In the genomic region with DNA sequence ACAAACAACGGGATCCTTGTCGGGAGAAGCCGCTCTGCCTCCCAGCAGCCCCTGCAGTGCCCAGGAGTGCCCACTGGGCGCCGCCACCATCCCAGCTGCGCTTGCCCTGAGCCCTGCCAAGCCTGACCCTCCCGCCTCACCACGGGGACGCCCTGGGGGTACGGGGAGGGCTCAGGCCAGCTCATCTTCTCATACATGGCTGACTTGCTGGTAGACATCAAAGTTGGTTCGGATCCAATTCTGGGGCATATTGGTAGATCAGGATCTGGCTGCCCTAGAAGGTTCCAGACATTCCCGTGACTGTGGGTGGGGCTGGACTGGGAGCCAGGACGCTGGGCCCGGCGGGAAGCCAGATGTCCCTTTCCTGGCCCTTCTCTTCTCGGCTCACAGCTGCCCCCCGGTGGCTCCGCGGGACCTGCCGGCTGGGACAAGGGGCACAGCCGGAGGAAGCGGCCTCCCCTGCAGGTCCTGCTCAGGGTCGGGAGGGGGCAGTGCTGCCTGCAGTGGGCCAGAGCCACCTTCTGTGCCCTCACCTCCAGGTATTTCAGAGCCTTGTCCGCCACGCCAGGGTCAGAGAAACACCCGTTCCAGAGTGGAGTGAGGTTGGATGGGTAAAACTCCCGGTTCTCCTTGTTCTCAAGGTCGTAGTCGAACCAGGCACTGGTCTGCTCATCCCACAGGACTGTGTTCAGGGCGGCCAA, we compare ENCODE assay signal across 8 cellular contexts. TPM values are rescaled to one million over a fixed set of nuclear protein-coding genes. Genes with fewer than 3 reads are reported as not detected.
DNase-seq lines count a peak whose midpoint lies in the region; ATAC-seq and TF ChIP-seq lines count a peak whose summit lies in the region.

No MANE protein-coding gene starts in this region.

- no peaks in the 10 kb centered on the region for H3K27me3 ChIP-seq in smooth muscle cell (ENCODE audit: low read depth)

- DNase-seq in SIG-M5 treated with dmso at 0.1 percent for 504 hours (lab: John Stamatoyannopoulos, UW; ENCODE audit: unreplicated experiment) (peak; percentile 81), SIG-M5 (lab: John Stamatoyannopoulos, UW) (no peak), NCI-H2171 treated with DMSO at 0.1 percent for 48 hours (lab: John Stamatoyannopoulos, UW) (peak; percentile 79), WTC11 (ENCODE audit: low spot score) (peak; percentile 96), cardiac fibroblast (ENCODE audit: low read depth in 2 of 2) (peak; percentile 93 to 95), inferior parietal cortex (ENCODE audit: extremely low spot score) (peak; percentile 82), smooth muscle cell (lab: John Stamatoyannopoulos, UW; ENCODE audit: unreplicated experiment) (peak; percentile 97)

- peak overlapping the region; percentile 41; the same call in 1 of the 2 replicates for H3K27ac Mint-ChIP-seq in WTC11

- H3K9me3 ChIP-seq in smooth muscle cell (replicated peaks; ENCODE audit: low read depth), result no peaks in the 10 kb centered on the region

- no peak overlapping the region for H3K9ac ChIP-seq in smooth muscle cell (ENCODE audit: low read depth)

- no peak overlapping the region for H3K27ac ChIP-seq in smooth muscle cell (ENCODE audit: low read depth)

- H3K4me1 Mint-ChIP-seq in WTC11, result peaks cover 42% of the 10 kb centered on the region

- peak overlapping the region; percentile 59 for H2AFZ ChIP-seq in smooth muscle cell (ENCODE audit: low read depth)

- peak; percentile 81 for TF ChIP-seq CTCF in WTC11 (IDR thresholded peaks at IDR 0.05)
- TF ChIP-seq CTCF in cardiac fibroblast (IDR thresholded peaks at IDR 0.05; ENCODE audit: low read depth, low read length), result peak; percentile 92
- peak; percentile 65 for TF ChIP-seq CTCF in smooth muscle cell (IDR thresholded peaks at IDR 0.05; ENCODE audit: borderline replicate concordance, insufficient read depth, poor library complexity, severe bottlenecking)

- H3K4me2 ChIP-seq in smooth muscle cell, result peak overlapping the region; percentile 93

- ATAC-seq in HG03103 (IDR thresholded peaks at IDR 0.05; ENCODE audit: low read depth, unreplicated experiment) (peak; percentile 78), WTC11 (peak; percentile 86)

- peak overlapping the region; percentile 34 to 37 for H3K4me3 ChIP-seq in cardiac fibroblast (replicated peaks in 1 of 2; ENCODE audit: low read depth in 2 of 2, low read length in 2 of 2)
- H3K4me3 ChIP-seq in smooth muscle cell, result peak overlapping the region; percentile 51

- no peaks in the 10 kb centered on the region for H3K4me1 ChIP-seq in smooth muscle cell (ENCODE audit: low read depth)

- H3K36me3 Mint-ChIP-seq in WTC11, result no peaks in the 10 kb centered on the region

- H3K79me2 ChIP-seq in smooth muscle cell (ENCODE audit: low read depth), result no peaks in the 10 kb centered on the region

- peaks cover 5% of the 10 kb centered on the region for H3K9me3 Mint-ChIP-seq in WTC11

- 7% methylated on average over 30 of the region's 30 CpGs for WGBS in smooth muscle cell (ENCODE audit: low lambda C conversion rate)

- H3K4me3 Mint-ChIP-seq in WTC11, result peak overlapping the region; percentile 56

- CTCF ChIA-PET in WTC11 (lab: Charles Lee), result interaction anchor here (0.5 to 3.1 kb wide), 66 partner anchors 10 to 656 kb away, joined by 3 to 63 read pairs (median 5); a partner anchor contains a TSS

- no peaks in the 10 kb centered on the region for H3K36me3 ChIP-seq in smooth muscle cell (ENCODE audit: low read depth)

- peaks cover 14% of the 10 kb centered on the region; the same call in 1 of the 2 replicates for H3K27me3 Mint-ChIP-seq in WTC11 (ENCODE audit: low read depth)

- H4K20me1 ChIP-seq in smooth muscle cell (ENCODE audit: low read depth), result no peaks in the 10 kb centered on the region

- no peaks in the 10 kb centered on the region for H3F3A ChIP-seq in smooth muscle cell (ENCODE audit: low read depth)

- POLR2A ChIA-PET in WTC11 (lab: Charles Lee), result interaction anchor here (0.6 to 1.6 kb wide), 6 partner anchors 25 to 240 kb away, joined by 3 to 8 read pairs (median 4); a partner anchor contains a TSS

TF ChIP-seq in WTC11, 78 proteins besides CTCF, POLR2A, EP300 and RAD21 (continues in another document):
- TF ChIP-seq ZNF671 (CRISPR knock-in tag; IDR thresholded peaks at IDR 0.05) (no peak), SMAD3 (CRISPR knock-in tag; IDR thresholded peaks at IDR 0.05; ENCODE audit: borderline replicate concordance) (no peak), NFE2L1 (CRISPR knock-in tag; IDR thresholded peaks at IDR 0.05) (no peak), ETV6 (CRISPR knock-in tag; IDR thresholded peaks at IDR 0.05) (peak; percentile 92; the same call in 1 of the 2 replicates), SP1 (CRISPR knock-in tag; conservative IDR thresholded peaks at IDR 0.05) (peak; percentile 46), SOX15 (CRISPR knock-in tag; IDR thresholded peaks at IDR 0.05) (no peak), IRF2 (CRISPR knock-in tag; IDR thresholded peaks at IDR 0.05; ENCODE audit: borderline replicate concordance, low read depth) (no peak), GTF2I (CRISPR knock-in tag; conservative IDR thresholded peaks at IDR 0.05) (no peak), CREM (CRISPR knock-in tag; IDR thresholded peaks at IDR 0.05) (no peak), NFATC4 (CRISPR knock-in tag; IDR thresholded peaks at IDR 0.05) (no peak), MYBL2 (CRISPR knock-in tag; IDR thresholded peaks at IDR 0.05) (no peak), TEAD1 (CRISPR knock-in tag; IDR thresholded peaks at IDR 0.05) (no peak), CREB1 (CRISPR knock-in tag; IDR thresholded peaks at IDR 0.05) (peak; percentile 49; the same call in 1 of the 2 replicates), ZNF219 (CRISPR knock-in tag; IDR thresholded peaks at IDR 0.05; ENCODE audit: borderline replicate concordance) (no peak), FOXK1 (CRISPR knock-in tag; IDR thresholded peaks at IDR 0.05) (peak; percentile 35), JUN (CRISPR knock-in tag; IDR thresholded peaks at IDR 0.05) (no peak)
- TF ChIP-seq, protein P1, sequence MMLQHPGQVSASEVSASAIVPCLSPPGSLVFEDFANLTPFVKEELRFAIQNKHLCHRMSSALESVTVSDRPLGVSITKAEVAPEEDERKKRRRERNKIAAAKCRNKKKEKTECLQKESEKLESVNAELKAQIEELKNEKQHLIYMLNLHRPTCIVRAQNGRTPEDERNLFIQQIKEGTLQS (CRISPR knock-in tag; conservative IDR thresholded peaks at IDR 0.05), result no peak
- TF ChIP-seq, protein P2, sequence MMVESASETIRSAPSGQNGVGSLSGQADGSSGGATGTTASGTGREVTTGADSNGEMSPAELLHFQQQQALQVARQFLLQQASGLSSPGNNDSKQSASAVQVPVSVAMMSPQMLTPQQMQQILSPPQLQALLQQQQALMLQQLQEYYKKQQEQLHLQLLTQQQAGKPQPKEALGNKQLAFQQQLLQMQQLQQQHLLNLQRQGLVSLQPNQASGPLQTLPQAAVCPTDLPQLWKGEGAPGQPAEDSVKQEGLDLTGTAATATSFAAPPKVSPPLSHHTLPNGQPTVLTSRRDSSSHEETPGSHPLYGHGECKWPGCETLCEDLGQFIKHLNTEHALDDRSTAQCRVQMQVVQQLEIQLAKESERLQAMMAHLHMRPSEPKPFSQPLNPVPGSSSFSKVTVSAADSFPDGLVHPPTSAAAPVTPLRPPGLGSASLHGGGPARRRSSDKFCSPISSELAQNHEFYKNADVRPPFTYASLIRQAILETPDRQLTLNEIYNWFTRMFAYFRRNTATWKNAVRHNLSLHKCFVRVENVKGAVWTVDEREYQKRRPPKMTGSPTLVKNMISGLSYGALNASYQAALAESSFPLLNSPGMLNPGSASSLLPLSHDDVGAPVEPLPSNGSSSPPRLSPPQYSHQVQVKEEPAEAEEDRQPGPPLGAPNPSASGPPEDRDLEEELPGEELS (CRISPR knock-in tag; IDR thresholded peaks at IDR 0.05), result 0 out of 2 replicates have a peak, but pooled peaks have one; percentile 22
- TF ChIP-seq, protein P3, sequence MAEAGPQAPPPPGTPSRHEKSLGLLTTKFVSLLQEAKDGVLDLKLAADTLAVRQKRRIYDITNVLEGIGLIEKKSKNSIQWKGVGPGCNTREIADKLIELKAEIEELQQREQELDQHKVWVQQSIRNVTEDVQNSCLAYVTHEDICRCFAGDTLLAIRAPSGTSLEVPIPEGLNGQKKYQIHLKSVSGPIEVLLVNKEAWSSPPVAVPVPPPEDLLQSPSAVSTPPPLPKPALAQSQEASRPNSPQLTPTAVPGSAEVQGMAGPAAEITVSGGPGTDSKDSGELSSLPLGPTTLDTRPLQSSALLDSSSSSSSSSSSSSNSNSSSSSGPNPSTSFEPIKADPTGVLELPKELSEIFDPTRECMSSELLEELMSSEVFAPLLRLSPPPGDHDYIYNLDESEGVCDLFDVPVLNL (CRISPR knock-in tag; IDR thresholded peaks at IDR 0.05; ENCODE audit: borderline replicate concordance, low read depth), result no peak
- TF ChIP-seq, protein P4, sequence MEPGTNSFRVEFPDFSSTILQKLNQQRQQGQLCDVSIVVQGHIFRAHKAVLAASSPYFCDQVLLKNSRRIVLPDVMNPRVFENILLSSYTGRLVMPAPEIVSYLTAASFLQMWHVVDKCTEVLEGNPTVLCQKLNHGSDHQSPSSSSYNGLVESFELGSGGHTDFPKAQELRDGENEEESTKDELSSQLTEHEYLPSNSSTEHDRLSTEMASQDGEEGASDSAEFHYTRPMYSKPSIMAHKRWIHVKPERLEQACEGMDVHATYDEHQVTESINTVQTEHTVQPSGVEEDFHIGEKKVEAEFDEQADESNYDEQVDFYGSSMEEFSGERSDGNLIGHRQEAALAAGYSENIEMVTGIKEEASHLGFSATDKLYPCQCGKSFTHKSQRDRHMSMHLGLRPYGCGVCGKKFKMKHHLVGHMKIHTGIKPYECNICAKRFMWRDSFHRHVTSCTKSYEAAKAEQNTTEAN (CRISPR knock-in tag; IDR thresholded peaks at IDR 0.05), result no peak; the same call in 1 of the 2 replicates
- TF ChIP-seq, protein P5, sequence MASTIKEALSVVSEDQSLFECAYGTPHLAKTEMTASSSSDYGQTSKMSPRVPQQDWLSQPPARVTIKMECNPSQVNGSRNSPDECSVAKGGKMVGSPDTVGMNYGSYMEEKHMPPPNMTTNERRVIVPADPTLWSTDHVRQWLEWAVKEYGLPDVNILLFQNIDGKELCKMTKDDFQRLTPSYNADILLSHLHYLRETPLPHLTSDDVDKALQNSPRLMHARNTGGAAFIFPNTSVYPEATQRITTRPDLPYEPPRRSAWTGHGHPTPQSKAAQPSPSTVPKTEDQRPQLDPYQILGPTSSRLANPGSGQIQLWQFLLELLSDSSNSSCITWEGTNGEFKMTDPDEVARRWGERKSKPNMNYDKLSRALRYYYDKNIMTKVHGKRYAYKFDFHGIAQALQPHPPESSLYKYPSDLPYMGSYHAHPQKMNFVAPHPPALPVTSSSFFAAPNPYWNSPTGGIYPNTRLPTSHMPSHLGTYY (CRISPR knock-in tag; IDR thresholded peaks at IDR 0.05), result no peak
- TF ChIP-seq, protein P6, sequence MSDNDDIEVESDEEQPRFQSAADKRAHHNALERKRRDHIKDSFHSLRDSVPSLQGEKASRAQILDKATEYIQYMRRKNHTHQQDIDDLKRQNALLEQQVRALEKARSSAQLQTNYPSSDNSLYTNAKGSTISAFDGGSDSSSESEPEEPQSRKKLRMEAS (CRISPR knock-in tag; IDR thresholded peaks at IDR 0.05), result peak; percentile 80

RNA-seq across cellular contexts. Expression of a gene that starts 10.6 kb away (rescaled TPM):
- 0.09 TPM in 1 of 3 replicates, not detected in the others for total RNA-seq in WTC11 (2021)
- not detected in 2 replicates for total RNA-seq in smooth muscle cell
- polyA plus RNA-seq in smooth muscle cell, result 0.49 and 0.96 TPM in 2 replicates
